ENCODE assay signal across 11 cellular contexts in genomic region chr9:708182-708555, GRCh38.
DNase-seq lines count a peak whose midpoint lies in the region; ATAC-seq, FAIRE-seq and TF ChIP-seq lines count a peak whose summit lies in the region.
"Had no signal": no experiment of that assay in that cellular context is flagged by ENCODE, and none has a peak within 500 bp of the region (broad histone marks: within the 10 kb centered on the region; RNA-seq: fewer than 3 reads in every experiment).

No MANE protein-coding gene starts in this region.

- H3K27me3 ChIP-seq in HL-60 (ENCODE audit: insufficient read depth, poor library complexity, severe bottlenecking) (no peaks in the 10 kb centered on the region), adrenal gland (no peaks in the 10 kb centered on the region), gastroesophageal sphincter (no peaks in the 10 kb centered on the region), gastrocnemius medialis (no peaks in the 10 kb centered on the region)
- H3K27me3 ChIP-seq: upper lobe of left lung had no signal

- DNase-seq in HL-60 (ENCODE audit: low read depth in 1 of 2, low spot score in 1 of 2) (peak in 1 of 2 experiments; percentile 21), adrenal gland (no peak), gastrocnemius medialis (no peak), NCI-H2107 (lab: John Stamatoyannopoulos, UW) (no peak), NCI-H1436 (lab: John Stamatoyannopoulos, UW) (no peak), GM19239 (ENCODE audit: insufficient read length, low spot score) (no peak)
- DNase-seq in activated CD8-positive, alpha-beta memory T cell treated with anti-CD3 and anti-CD28 coated beads, Interleukin-2, amount 50 U/mL, for 48 hours: no peak
- DNase-seq: activated CD4-positive, alpha-beta memory T cell treated with anti-CD3 and anti-CD28 coated beads, Interleukin-2, amount 10 ng/mL, durations not matched to agents 7 days and 5 days had no signal

- ATAC-seq in gastroesophageal sphincter (no peak), gastrocnemius medialis (no peak)

- H3K9me3 ChIP-seq in adrenal gland (replicated peaks in 1 of 3) (no peaks in the 10 kb centered on the region), gastroesophageal sphincter (no peaks in the 10 kb centered on the region), gastrocnemius medialis (no peaks in the 10 kb centered on the region)
- H3K9me3 ChIP-seq: upper lobe of left lung had no signal

- H3K4me1 ChIP-seq in adrenal gland (replicated peaks in 1 of 2) (peaks cover 12 to 21% of the 10 kb centered on the region in 2 donors), gastroesophageal sphincter (peaks cover 3 to 81% (median 9%) of the 10 kb centered on the region in 3 donors), gastrocnemius medialis (peaks cover 39 to 45% of the 10 kb centered on the region in 2 donors)

- peak overlapping the region; percentile 40 for H3K27ac ChIP-seq in HL-60 (replicated peaks)
- H3K27ac ChIP-seq in adrenal gland: peak overlapping the region in 3 of 5 donors; percentile 31 to 79 (median 43)
- H3K27ac ChIP-seq in gastroesophageal sphincter: peak overlapping the region; percentile 82 to 85 (median 84)
- peak overlapping the region; percentile 35 to 75 (median 63) for H3K27ac ChIP-seq in gastrocnemius medialis

- no peak for TF ChIP-seq POLR2A in adrenal gland (IDR thresholded peaks at IDR 0.05)
- no peak for TF ChIP-seq POLR2A in gastroesophageal sphincter (IDR thresholded peaks at IDR 0.05)
- TF ChIP-seq POLR2A in gastrocnemius medialis (IDR thresholded peaks at IDR 0.05): no peak

- H3K36me3 ChIP-seq in adrenal gland (replicated peaks in 1 of 2) (peaks cover 0 to 20% of the 10 kb centered on the region in 2 donors), gastroesophageal sphincter (peaks cover 0 to 26% of the 10 kb centered on the region in 2 donors), gastrocnemius medialis (peaks cover 0 to 25% of the 10 kb centered on the region in 2 donors)

- H3K4me3 ChIP-seq in HL-60 (replicated peaks; ENCODE audit: insufficient read depth, low read length) (peak overlapping the region; percentile 29), adrenal gland (peak overlapping the region in 1 of 4 donors; percentile 48), gastroesophageal sphincter (peak overlapping the region; percentile 36 to 48), gastrocnemius medialis (peak overlapping the region in 3 of 4 donors; percentile 12 to 50 (median 34))

- no peak for TF ChIP-seq EP300 in gastroesophageal sphincter (IDR thresholded peaks at IDR 0.05)

- in situ Hi-C loops in gastrocnemius medialis (cut with MboI; ENCODE audit: low sequenced_read_pairs in 4 of 4): no loop called here

- TF ChIP-seq CTCF in HL-60 (IDR thresholded peaks at IDR 0.05; ENCODE audit: insufficient read depth, low read length) (no peak), adrenal gland (IDR thresholded peaks at IDR 0.05) (no peak), gastroesophageal sphincter (IDR thresholded peaks at IDR 0.05) (no peak), gastrocnemius medialis (IDR thresholded peaks at IDR 0.05 in 4 of 5, conservative IDR thresholded peaks at IDR 0.05 in 1 of 5) (no peak)

- intact Hi-C loops in adrenal gland (cut with DNase I): no loop called here
- intact Hi-C loops in gastrocnemius medialis (cut with DNase I; ENCODE audit: low total_unique reads): no loop called here

- no peak for FAIRE-seq in GM19239 (lab: Jason Lieb, UNC)
- FAIRE-seq: endometrium had no signal

- 20 to 39% (median 31%) methylated on average over 7 of the region's 7 CpGs for WGBS in adrenal gland, 4 donors
- WGBS in gastroesophageal sphincter (ENCODE audit: low coverage in 1 of 2), 2 donors: 1 to 6% methylated on average over 2 to 7 of the region's 7 CpGs
